1 cellular context compared by ENCODE assay signal in the genomic region with DNA sequence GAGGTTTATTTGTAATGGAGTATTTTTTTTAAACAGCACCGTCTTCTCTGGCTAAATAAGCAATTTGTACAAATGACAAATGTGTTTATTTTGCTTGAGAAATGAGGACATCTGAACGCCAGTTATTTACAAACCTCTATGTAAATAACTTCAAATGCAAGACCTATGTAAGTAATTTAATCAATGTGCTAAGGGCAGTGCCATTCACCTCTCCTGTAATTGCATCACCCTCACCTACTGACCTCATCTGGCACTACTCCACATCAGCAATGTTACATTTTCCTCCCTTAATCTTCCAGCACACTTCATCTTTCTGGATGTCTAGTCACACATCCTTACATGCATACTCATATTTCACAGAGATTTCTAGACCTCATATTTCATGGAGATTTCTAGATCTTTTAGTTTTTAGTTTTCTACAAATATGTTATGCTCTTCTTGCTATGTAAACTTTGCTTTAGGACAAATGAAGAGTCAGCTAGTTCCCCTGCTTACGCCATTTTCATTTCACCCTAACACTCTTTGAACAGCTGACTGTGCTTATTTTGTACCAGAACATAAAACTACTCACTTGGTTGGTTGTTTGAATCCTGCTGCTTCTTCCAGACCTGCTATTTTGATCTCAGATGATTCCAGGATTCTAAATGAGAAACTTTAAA.
TF ChIP-seq lines count a peak whose summit lies in the region.

No MANE protein-coding gene starts in this region.

TF ChIP-seq in HCT116, 20 proteins besides CTCF, POLR2A, EP300 and RAD21 (continued from another document):
- TF ChIP-seq, protein P1, sequence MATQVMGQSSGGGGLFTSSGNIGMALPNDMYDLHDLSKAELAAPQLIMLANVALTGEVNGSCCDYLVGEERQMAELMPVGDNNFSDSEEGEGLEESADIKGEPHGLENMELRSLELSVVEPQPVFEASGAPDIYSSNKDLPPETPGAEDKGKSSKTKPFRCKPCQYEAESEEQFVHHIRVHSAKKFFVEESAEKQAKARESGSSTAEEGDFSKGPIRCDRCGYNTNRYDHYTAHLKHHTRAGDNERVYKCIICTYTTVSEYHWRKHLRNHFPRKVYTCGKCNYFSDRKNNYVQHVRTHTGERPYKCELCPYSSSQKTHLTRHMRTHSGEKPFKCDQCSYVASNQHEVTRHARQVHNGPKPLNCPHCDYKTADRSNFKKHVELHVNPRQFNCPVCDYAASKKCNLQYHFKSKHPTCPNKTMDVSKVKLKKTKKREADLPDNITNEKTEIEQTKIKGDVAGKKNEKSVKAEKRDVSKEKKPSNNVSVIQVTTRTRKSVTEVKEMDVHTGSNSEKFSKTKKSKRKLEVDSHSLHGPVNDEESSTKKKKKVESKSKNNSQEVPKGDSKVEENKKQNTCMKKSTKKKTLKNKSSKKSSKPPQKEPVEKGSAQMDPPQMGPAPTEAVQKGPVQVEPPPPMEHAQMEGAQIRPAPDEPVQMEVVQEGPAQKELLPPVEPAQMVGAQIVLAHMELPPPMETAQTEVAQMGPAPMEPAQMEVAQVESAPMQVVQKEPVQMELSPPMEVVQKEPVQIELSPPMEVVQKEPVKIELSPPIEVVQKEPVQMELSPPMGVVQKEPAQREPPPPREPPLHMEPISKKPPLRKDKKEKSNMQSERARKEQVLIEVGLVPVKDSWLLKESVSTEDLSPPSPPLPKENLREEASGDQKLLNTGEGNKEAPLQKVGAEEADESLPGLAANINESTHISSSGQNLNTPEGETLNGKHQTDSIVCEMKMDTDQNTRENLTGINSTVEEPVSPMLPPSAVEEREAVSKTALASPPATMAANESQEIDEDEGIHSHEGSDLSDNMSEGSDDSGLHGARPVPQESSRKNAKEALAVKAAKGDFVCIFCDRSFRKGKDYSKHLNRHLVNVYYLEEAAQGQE (IDR thresholded peaks at IDR 0.05; ENCODE audit: low read depth), result no peak
